1 cellular context compared by ENCODE assay signal in the genomic region with DNA sequence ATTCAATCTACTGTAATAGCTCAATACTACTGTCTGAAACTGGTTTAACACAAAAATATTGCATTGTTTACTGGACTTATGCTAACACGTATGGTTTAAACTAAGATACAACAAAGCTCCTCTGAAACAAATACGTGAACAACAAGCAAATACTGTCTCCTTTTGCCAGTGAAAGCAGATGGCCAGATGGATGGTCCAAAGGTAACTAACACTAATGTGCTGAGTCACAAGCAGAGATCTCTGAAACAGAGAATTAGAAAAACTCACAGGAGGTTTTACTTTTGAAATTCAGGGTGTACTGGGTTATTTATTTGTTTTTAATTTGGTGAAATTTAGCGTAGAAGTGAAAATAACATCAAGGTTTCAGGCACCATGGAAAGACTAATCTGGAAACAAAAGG.
TF ChIP-seq lines count a peak whose summit lies in the region.

No MANE protein-coding gene starts in this region.

TF ChIP-seq in HepG2, 621 proteins besides CTCF, POLR2A, EP300 and RAD21 (continued from another document):
- TF ChIP-seq, protein P1, sequence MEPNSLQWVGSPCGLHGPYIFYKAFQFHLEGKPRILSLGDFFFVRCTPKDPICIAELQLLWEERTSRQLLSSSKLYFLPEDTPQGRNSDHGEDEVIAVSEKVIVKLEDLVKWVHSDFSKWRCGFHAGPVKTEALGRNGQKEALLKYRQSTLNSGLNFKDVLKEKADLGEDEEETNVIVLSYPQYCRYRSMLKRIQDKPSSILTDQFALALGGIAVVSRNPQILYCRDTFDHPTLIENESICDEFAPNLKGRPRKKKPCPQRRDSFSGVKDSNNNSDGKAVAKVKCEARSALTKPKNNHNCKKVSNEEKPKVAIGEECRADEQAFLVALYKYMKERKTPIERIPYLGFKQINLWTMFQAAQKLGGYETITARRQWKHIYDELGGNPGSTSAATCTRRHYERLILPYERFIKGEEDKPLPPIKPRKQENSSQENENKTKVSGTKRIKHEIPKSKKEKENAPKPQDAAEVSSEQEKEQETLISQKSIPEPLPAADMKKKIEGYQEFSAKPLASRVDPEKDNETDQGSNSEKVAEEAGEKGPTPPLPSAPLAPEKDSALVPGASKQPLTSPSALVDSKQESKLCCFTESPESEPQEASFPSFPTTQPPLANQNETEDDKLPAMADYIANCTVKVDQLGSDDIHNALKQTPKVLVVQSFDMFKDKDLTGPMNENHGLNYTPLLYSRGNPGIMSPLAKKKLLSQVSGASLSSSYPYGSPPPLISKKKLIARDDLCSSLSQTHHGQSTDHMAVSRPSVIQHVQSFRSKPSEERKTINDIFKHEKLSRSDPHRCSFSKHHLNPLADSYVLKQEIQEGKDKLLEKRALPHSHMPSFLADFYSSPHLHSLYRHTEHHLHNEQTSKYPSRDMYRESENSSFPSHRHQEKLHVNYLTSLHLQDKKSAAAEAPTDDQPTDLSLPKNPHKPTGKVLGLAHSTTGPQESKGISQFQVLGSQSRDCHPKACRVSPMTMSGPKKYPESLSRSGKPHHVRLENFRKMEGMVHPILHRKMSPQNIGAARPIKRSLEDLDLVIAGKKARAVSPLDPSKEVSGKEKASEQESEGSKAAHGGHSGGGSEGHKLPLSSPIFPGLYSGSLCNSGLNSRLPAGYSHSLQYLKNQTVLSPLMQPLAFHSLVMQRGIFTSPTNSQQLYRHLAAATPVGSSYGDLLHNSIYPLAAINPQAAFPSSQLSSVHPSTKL (CRISPR knock-in tag; IDR thresholded peaks at IDR 0.05): peak; percentile 54
- TF ChIP-seq NCOR1 (IDR thresholded peaks at IDR 0.05; ENCODE audit: borderline replicate concordance, low read length) (peak; percentile 42; the same call in 1 of the 2 replicates), FOXA3 (CRISPR knock-in tag; IDR thresholded peaks at IDR 0.05) (peak; percentile 50; the same call in 1 of the 2 replicates), ZNF180 (CRISPR knock-in tag; IDR thresholded peaks at IDR 0.05; ENCODE audit: borderline replicate concordance, low read depth) (no peak), RARA (CRISPR knock-in tag; IDR thresholded peaks at IDR 0.05) (peak; percentile 9; the same call in 1 of the 2 replicates)
